In the genomic region with DNA sequence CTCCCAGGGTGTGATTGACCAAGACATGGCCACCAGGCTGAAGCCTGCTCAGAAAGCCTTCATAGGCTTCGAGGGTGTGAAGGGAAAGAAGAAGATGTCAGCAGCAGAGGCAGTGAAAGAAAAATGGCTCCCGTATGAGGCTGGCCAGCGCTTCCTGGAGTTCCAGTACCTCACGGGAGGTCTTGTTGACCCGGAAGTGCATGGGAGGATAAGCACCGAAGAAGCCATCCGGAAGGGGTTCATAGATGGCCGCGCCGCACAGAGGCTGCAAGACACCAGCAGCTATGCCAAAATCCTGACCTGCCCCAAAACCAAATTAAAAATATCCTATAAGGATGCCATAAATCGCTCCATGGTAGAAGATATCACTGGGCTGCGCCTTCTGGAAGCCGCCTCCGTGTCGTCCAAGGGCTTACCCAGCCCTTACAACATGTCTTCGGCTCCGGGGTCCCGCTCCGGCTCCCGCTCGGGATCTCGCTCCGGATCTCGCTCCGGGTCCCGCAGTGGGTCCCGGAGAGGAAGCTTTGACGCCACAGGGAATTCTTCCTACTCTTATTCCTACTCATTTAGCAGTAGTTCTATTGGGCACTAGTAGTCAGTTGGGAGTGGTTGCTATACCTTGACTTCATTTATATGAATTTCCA, we compare ENCODE assay signal across 2 cellular contexts.
A peak's percentile ranks its signal among the peaks of the same experiment; 100 is the strongest.
TF ChIP-seq lines count a peak whose summit lies in the region.

No MANE protein-coding gene starts in this region.

TF ChIP-seq in HepG2, 621 proteins besides CTCF, POLR2A, EP300 and RAD21 (continues in another document):
- TF ChIP-seq RBFOX2 (IDR thresholded peaks at IDR 0.05; ENCODE audit: low read depth, low read length) (0 out of 2 replicates have a peak, but pooled peaks have one; percentile 16), POLR2AphosphoS2 (IDR thresholded peaks at IDR 0.05; ENCODE audit: low read depth, low read length) (no peak), SRF (IDR thresholded peaks at IDR 0.05; ENCODE audit: low read depth, low read length) (no peak), ZNF276 (CRISPR knock-in tag; IDR thresholded peaks at IDR 0.05; ENCODE audit: low read depth) (peak; percentile 32; the same call in 1 of the 2 replicates), NR1H2 (CRISPR knock-in tag; IDR thresholded peaks at IDR 0.05; ENCODE audit: borderline replicate concordance, low read depth) (no peak), ZNF747 (CRISPR knock-in tag; IDR thresholded peaks at IDR 0.05; ENCODE audit: borderline replicate concordance) (no peak), ZIK1 (CRISPR knock-in tag; IDR thresholded peaks at IDR 0.05; ENCODE audit: borderline replicate concordance, low read depth) (no peak), ZNF282 (IDR thresholded peaks at IDR 0.05; ENCODE audit: partially characterized antibody) (no peak), ZNF235 (CRISPR knock-in tag; IDR thresholded peaks at IDR 0.05; ENCODE audit: borderline replicate concordance) (no peak), ZNF570 (CRISPR knock-in tag; IDR thresholded peaks at IDR 0.05; ENCODE audit: borderline replicate concordance) (no peak), SRSF4 (IDR thresholded peaks at IDR 0.05; ENCODE audit: low read depth, low read length, poor library complexity, severe bottlenecking) (no peak), SMAD3 (CRISPR knock-in tag; IDR thresholded peaks at IDR 0.05) (no peak), ZNF124 (CRISPR knock-in tag; IDR thresholded peaks at IDR 0.05) (no peak), ZNF251 (CRISPR knock-in tag; IDR thresholded peaks at IDR 0.05) (no peak)
- TF ChIP-seq, protein P1, sequence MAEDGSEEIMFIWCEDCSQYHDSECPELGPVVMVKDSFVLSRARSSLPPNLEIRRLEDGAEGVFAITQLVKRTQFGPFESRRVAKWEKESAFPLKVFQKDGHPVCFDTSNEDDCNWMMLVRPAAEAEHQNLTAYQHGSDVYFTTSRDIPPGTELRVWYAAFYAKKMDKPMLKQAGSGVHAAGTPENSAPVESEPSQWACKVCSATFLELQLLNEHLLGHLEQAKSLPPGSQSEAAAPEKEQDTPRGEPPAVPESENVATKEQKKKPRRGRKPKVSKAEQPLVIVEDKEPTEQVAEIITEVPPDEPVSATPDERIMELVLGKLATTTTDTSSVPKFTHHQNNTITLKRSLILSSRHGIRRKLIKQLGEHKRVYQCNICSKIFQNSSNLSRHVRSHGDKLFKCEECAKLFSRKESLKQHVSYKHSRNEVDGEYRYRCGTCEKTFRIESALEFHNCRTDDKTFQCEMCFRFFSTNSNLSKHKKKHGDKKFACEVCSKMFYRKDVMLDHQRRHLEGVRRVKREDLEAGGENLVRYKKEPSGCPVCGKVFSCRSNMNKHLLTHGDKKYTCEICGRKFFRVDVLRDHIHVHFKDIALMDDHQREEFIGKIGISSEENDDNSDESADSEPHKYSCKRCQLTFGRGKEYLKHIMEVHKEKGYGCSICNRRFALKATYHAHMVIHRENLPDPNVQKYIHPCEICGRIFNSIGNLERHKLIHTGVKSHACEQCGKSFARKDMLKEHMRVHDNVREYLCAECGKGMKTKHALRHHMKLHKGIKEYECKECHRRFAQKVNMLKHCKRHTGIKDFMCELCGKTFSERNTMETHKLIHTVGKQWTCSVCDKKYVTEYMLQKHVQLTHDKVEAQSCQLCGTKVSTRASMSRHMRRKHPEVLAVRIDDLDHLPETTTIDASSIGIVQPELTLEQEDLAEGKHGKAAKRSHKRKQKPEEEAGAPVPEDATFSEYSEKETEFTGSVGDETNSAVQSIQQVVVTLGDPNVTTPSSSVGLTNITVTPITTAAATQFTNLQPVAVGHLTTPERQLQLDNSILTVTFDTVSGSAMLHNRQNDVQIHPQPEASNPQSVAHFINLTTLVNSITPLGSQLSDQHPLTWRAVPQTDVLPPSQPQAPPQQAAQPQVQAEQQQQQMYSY (CRISPR knock-in tag; IDR thresholded peaks at IDR 0.05): no peak
- TF ChIP-seq, protein P2, sequence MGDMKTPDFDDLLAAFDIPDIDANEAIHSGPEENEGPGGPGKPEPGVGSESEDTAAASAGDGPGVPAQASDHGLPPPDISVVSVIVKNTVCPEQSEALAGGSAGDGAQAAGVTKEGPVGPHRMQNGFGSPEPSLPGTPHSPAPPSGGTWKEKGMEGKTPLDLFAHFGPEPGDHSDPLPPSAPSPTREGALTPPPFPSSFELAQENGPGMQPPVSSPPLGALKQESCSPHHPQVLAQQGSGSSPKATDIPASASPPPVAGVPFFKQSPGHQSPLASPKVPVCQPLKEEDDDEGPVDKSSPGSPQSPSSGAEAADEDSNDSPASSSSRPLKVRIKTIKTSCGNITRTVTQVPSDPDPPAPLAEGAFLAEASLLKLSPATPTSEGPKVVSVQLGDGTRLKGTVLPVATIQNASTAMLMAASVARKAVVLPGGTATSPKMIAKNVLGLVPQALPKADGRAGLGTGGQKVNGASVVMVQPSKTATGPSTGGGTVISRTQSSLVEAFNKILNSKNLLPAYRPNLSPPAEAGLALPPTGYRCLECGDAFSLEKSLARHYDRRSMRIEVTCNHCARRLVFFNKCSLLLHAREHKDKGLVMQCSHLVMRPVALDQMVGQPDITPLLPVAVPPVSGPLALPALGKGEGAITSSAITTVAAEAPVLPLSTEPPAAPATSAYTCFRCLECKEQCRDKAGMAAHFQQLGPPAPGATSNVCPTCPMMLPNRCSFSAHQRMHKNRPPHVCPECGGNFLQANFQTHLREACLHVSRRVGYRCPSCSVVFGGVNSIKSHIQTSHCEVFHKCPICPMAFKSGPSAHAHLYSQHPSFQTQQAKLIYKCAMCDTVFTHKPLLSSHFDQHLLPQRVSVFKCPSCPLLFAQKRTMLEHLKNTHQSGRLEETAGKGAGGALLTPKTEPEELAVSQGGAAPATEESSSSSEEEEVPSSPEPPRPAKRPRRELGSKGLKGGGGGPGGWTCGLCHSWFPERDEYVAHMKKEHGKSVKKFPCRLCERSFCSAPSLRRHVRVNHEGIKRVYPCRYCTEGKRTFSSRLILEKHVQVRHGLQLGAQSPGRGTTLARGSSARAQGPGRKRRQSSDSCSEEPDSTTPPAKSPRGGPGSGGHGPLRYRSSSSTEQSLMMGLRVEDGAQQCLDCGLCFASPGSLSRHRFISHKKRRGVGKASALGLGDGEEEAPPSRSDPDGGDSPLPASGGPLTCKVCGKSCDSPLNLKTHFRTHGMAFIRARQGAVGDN (CRISPR knock-in tag; IDR thresholded peaks at IDR 0.05): peak; percentile 48; the same call in 1 of the 2 replicates

TF ChIP-seq in K562, 482 proteins besides CTCF, POLR2A, EP300 and RAD21:
- peak; percentile 40; the same call in 1 of the 2 replicates for TF ChIP-seq EHMT2 (IDR thresholded peaks at IDR 0.05)
- TF ChIP-seq ZNF24 (IDR thresholded peaks at IDR 0.05): no peak
- peak in 1 of 2 experiments; percentile 5 for TF ChIP-seq E2F6 (IDR thresholded peaks at IDR 0.05; ENCODE audit: borderline replicate concordance in 1 of 2, extremely low read depth in 1 of 2, insufficient read depth in 1 of 2, insufficient read length in 1 of 2, low read depth in 1 of 2, low read length in 1 of 2, poor library complexity in 1 of 2, severe bottlenecking in 1 of 2)
- TF ChIP-seq NR2C2 (CRISPR knock-in tag; IDR thresholded peaks at IDR 0.05): 0 out of 2 replicates have a peak, but pooled peaks have one; percentile 45
- TF ChIP-seq NR2C2 (tag; IDR thresholded peaks at IDR 0.05): no peak
- no peak for TF ChIP-seq TRIM28 (IDR thresholded peaks at IDR 0.05)
- peak; percentile 36; the same call in 1 of the 2 replicates for TF ChIP-seq L3MBTL2 (IDR thresholded peaks at IDR 0.05)
- peak; percentile 22; the same call in 1 of the 2 replicates for TF ChIP-seq MGA (IDR thresholded peaks at IDR 0.05)
- peak; percentile 85 for TF ChIP-seq NR2C1 (IDR thresholded peaks at IDR 0.05)
- TF ChIP-seq NR2C1 (tag; IDR thresholded peaks at IDR 0.05): peak; percentile 72
- peak; percentile 40; the same call in 1 of the 2 replicates for TF ChIP-seq GABPB1 (CRISPR knock-in tag; IDR thresholded peaks at IDR 0.05)
- TF ChIP-seq ARHGAP35 (IDR thresholded peaks at IDR 0.05; ENCODE audit: partially characterized antibody): no peak
- TF ChIP-seq DNMT1 (IDR thresholded peaks at IDR 0.05): no peak
